1 cellular context compared by ENCODE assay signal in the genomic region with DNA sequence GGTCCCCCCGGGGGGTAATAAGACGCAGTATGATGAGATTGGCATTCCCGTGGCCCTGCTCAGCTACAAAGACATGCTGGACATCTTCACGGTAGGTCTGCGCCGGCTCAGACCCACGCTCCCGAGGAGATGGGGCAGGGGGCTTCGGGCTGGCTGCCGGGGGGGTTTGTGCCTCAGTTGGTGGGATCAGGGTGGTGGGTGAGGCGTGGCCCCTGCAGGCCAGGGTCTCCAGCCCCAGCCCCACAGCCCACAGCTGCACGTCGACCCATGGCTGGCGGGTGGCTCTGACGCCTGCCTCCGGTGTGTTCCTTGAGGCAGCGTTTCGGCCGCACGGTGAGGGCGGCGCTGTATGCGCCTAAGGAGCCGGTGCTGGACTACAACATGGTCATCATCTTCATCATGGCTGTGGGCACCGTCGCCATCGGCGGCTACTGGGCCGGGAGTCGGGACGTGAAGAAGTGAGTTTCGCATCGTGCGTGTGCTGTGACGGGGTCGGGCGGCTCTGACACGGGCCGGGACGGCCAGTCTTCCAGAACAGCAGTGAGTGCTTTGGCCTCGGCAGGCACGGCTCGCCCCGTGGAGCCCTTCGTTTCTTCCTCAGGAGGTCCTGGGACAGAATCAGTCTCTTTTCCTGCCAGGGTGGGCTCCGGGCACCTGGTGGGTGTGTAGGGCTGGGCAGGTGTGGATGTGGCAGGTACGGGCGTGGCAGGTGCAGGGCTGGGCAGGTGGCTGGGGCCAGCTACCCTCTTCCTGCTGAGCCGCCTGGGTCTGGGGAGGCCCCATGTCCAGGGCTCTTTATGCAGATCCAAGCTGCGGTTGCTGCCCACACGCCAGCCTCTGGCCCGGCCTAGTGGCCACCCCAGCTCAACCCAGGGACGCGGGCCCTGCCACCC.
TF ChIP-seq lines count a peak whose summit lies in the region.

No MANE protein-coding gene starts in this region.

TF ChIP-seq in H1, 55 proteins besides CTCF, POLR2A, EP300 and RAD21:
- TF ChIP-seq NRF1 (IDR thresholded peaks at IDR 0.05; ENCODE audit: low read depth, low read length) (no peak), KDM5A (IDR thresholded peaks at IDR 0.05; ENCODE audit: low read length) (no peak)
- TF ChIP-seq, protein P1, sequence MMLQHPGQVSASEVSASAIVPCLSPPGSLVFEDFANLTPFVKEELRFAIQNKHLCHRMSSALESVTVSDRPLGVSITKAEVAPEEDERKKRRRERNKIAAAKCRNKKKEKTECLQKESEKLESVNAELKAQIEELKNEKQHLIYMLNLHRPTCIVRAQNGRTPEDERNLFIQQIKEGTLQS (IDR thresholded peaks at IDR 0.05; ENCODE audit: insufficient read depth, low read depth, low read length): no peak
TF ChIP-seq in H1: peak in this region for 0.
